In the genomic region with DNA sequence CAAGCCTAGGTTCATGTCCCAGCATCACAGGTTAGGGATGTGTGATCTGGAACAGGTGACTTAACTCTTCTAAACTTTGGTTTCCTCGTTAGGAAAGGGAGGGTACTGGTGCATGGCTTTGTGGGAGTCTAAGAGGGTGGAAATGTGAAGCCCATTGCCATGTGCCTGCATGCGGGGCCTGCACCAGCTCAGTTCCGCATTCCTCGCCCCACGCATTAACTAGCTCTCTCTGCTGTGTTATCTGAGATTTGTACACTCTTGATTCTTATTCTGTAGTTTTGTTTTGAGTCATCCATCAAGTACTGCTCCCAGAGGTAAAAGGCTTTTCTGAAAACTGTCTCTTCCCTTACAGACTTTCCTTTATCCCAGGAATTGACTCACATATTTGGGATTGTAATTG, we compare ENCODE assay signal across 22 cellular contexts.
DNase-seq lines count a peak whose midpoint lies in the region; ATAC-seq, FAIRE-seq and TF ChIP-seq lines count a peak whose summit lies in the region.
"Had no signal": no experiment of that assay in that cellular context is flagged by ENCODE, and none has a peak within 500 bp of the region (broad histone marks: within the 10 kb centered on the region; RNA-seq: fewer than 3 reads in every experiment).

No MANE protein-coding gene starts in this region.

- no peak overlapping the region for H4K8ac ChIP-seq in mesenchymal stem cell (ENCODE audit: low read length)

- no peak for FAIRE-seq in bronchial epithelial cell (lab: Jason Lieb, UNC)
- FAIRE-seq: GM12892, HepG2 had no signal

- no peaks in the 10 kb centered on the region for H3K4me1 Mint-ChIP-seq in activated CD4-positive, alpha-beta T cell treated with anti-CD3 and anti-CD28 coated beads for 36 hours

- H3K4me1 ChIP-seq in mesenchymal stem cell (ENCODE audit: control insufficient read depth, insufficient read depth, low read depth, low read length): no peaks in the 10 kb centered on the region
- H3K4me1 ChIP-seq: BE2C, SJSA1 had no signal

- POLR2A ChIA-PET in activated CD4-positive, alpha-beta T cell treated with anti-CD3 and anti-CD28 coated beads for 36 hours (lab: Charles Lee): no interaction called here

- H2AK5ac ChIP-seq in mesenchymal stem cell (ENCODE audit: low read length, severe bottlenecking): no peak overlapping the region

- TF ChIP-seq CTCF in bronchial epithelial cell (IDR thresholded peaks at IDR 0.05; ENCODE audit: insufficient read depth, low read length, severe bottlenecking): no peak

- no peak overlapping the region for H2AFZ ChIP-seq in mesenchymal stem cell (ENCODE audit: low read depth, low read length)

- no peak overlapping the region for H3K4me2 ChIP-seq in mesenchymal stem cell (ENCODE audit: low read length, poor library complexity, severe bottlenecking)

- H3K18ac ChIP-seq in mesenchymal stem cell (ENCODE audit: low read depth in 1 of 2, low read length in 2 of 2): no peak overlapping the region

- no peak overlapping the region for H3K14ac ChIP-seq in mesenchymal stem cell (ENCODE audit: low read length in 2 of 2)

- no peaks in the 10 kb centered on the region for H3K27me3 Mint-ChIP-seq in activated CD4-positive, alpha-beta T cell treated with anti-CD3 and anti-CD28 coated beads for 36 hours

- H3K23ac ChIP-seq in mesenchymal stem cell (ENCODE audit: low read length in 2 of 2): no peak overlapping the region

- no peaks in the 10 kb centered on the region for H3K9me3 Mint-ChIP-seq in activated CD4-positive, alpha-beta T cell treated with anti-CD3 and anti-CD28 coated beads for 36 hours (ENCODE audit: low read depth)

- H3K4ac ChIP-seq in mesenchymal stem cell (ENCODE audit: low read depth in 1 of 2, low read length in 2 of 2): no peak overlapping the region

- no peak overlapping the region for H3K4me3 Mint-ChIP-seq in activated CD4-positive, alpha-beta T cell treated with anti-CD3 and anti-CD28 coated beads for 36 hours

- CTCF ChIA-PET in activated CD4-positive, alpha-beta T cell treated with anti-CD3 and anti-CD28 coated beads for 36 hours (lab: Charles Lee): interaction anchor here (0.7 kb wide), 1 partner anchor 527 kb away, joined by 3 read pairs; no protein-coding TSS in a partner anchor

- WGBS in mesenchymal stem cell: 69% methylated on average over 4 of the region's 5 CpGs

- no peak overlapping the region for H4K91ac ChIP-seq in mesenchymal stem cell (ENCODE audit: low read length)

- no peak overlapping the region for H2BK15ac ChIP-seq in mesenchymal stem cell (ENCODE audit: low read depth, poor library complexity, severe bottlenecking)

- no peak overlapping the region for H3K27ac Mint-ChIP-seq in activated CD4-positive, alpha-beta T cell treated with anti-CD3 and anti-CD28 coated beads for 36 hours

- ATAC-seq in GM21786 (IDR thresholded peaks at IDR 0.05; ENCODE audit: unreplicated experiment): peak; percentile 55
- ATAC-seq in activated CD4-positive, alpha-beta T cell treated with anti-CD3 and anti-CD28 coated beads for 36 hours: no peak
- ATAC-seq: HepG2 had no signal

- intact Hi-C loops in activated CD4-positive, alpha-beta T cell treated with anti-CD3 and anti-CD28 coated beads for 36 hours (cut with DNase I, micrococcal nuclease): no loop called here

- no peak overlapping the region for H3K27ac ChIP-seq in mesenchymal stem cell (ENCODE audit: low read length, poor library complexity, severe bottlenecking)
- H3K27ac ChIP-seq: HL-60, Peyer's patch, SJSA1 had no signal

- H3K79me1 ChIP-seq in mesenchymal stem cell (replicated peaks; ENCODE audit: low read length, poor library complexity, severe bottlenecking): no peaks in the 10 kb centered on the region

- DNase-seq in bronchial epithelial cell (ENCODE audit: low read depth) (peak; percentile 32), mesenchymal stem cell (no peak), NCI-H524 (lab: John Stamatoyannopoulos, UW) (no peak), EL (no peak), islet precursor cell (no peak)
- no peak for DNase-seq in activated CD4-positive, alpha-beta T cell treated with anti-CD3 and anti-CD28 coated beads for 36 hours
- DNase-seq: BE2C, GOT3, HCEC 1CT, KBM-7, NCI-H1092, NCI-H1436 treated with DMSO at 0.1 percent for 48 hours, NCI-H1930, NCI-H2227 treated with DMSO at 0.1 percent for 48 hours, NCI-H510A, NCI-H748 treated with DMSO at 0.1 percent for 48 hours, Peyer's patch had no signal

- no peaks in the 10 kb centered on the region for H3K9me3 ChIP-seq in mesenchymal stem cell (ENCODE audit: control insufficient read depth, low read length)
- H3K9me3 ChIP-seq: BE2C, Peyer's patch, SJSA1 had no signal

- H3K4me3 ChIP-seq in bronchial epithelial cell (ENCODE audit: low read depth, low read length) (no peak overlapping the region), mesenchymal stem cell (ENCODE audit: insufficient read depth in 1 of 2, low read depth in 1 of 2, low read length in 2 of 2) (peak overlapping the region in 1 of 2 experiments; percentile 42)
- H3K4me3 ChIP-seq: Peyer's patch, SJSA1 had no signal

- no peak overlapping the region for H2BK5ac ChIP-seq in mesenchymal stem cell (ENCODE audit: low read depth, low read length, poor library complexity, severe bottlenecking)

- peak overlapping the region; percentile 69 for H3K9ac ChIP-seq in mesenchymal stem cell (ENCODE audit: low read length)

- H3K36me3 Mint-ChIP-seq in activated CD4-positive, alpha-beta T cell treated with anti-CD3 and anti-CD28 coated beads for 36 hours (ENCODE audit: low read depth): no peaks in the 10 kb centered on the region

- H2BK12ac ChIP-seq in mesenchymal stem cell (ENCODE audit: low read length in 2 of 2): no peak overlapping the region

- H3K36me3 ChIP-seq in bronchial epithelial cell (ENCODE audit: control insufficient read depth, insufficient read depth, low read length) (no peaks in the 10 kb centered on the region), mesenchymal stem cell (ENCODE audit: control insufficient read depth in 1 of 2, insufficient read depth in 2 of 2, low read depth in 1 of 2, low read length in 2 of 2) (no peaks in the 10 kb centered on the region)
- H3K36me3 ChIP-seq: BE2C, Peyer's patch, SJSA1 had no signal

- no peak overlapping the region for H2BK120ac ChIP-seq in mesenchymal stem cell (ENCODE audit: low read depth, low read length)

- H3K27me3 ChIP-seq in bronchial epithelial cell (ENCODE audit: control insufficient read depth, insufficient read depth, low read length) (no peaks in the 10 kb centered on the region), mesenchymal stem cell (ENCODE audit: control insufficient read depth in 1 of 2, insufficient read depth in 1 of 2, low read length in 2 of 2) (no peaks in the 10 kb centered on the region)
- H3K27me3 ChIP-seq: BE2C, Peyer's patch, SJSA1 had no signal
